Comparison of ENCODE assay signal across 16 cellular contexts in genomic region chr19:10784257-10784656, GRCh38. TPM values are rescaled to one million over a fixed set of nuclear protein-coding genes. Genes with fewer than 3 reads are reported as not detected.
DNase-seq lines count a peak whose midpoint lies in the region; ATAC-seq, FAIRE-seq and TF ChIP-seq lines count a peak whose summit lies in the region.
"Had no signal": no experiment of that assay in that cellular context is flagged by ENCODE, and none has a peak within 500 bp of the region (broad histone marks: within the 10 kb centered on the region; RNA-seq: fewer than 3 reads in every experiment).

No MANE protein-coding gene starts in this region.

- H3K4me1 Mint-ChIP-seq in activated B cell treated with CpG ODN at 0.5 μM for 24 hours (peaks cover 35% of the 10 kb centered on the region), endodermal cell (no peaks in the 10 kb centered on the region)
- H3K4me1 Mint-ChIP-seq: activated CD4-positive, alpha-beta T cell treated with anti-CD3 and anti-CD28 coated beads for 36 hours had no signal

- ATAC-seq in activated B cell treated with CpG ODN at 0.5 μM for 24 hours (ENCODE audit: low read depth) = peak; percentile 40
- peak; percentile 42 for ATAC-seq in lung (ENCODE audit: insufficient read depth, low FRiP score)
- ATAC-seq in HG03460 (IDR thresholded peaks at IDR 0.05; ENCODE audit: unreplicated experiment) = no peak
- ATAC-seq: activated CD4-positive, alpha-beta T cell treated with anti-CD3 and anti-CD28 coated beads for 36 hours had no signal

- H3K9me3 ChIP-seq in lung (ENCODE audit: control insufficient read depth in 2 of 2, insufficient read depth in 1 of 2, low read length in 1 of 2) (no peaks in the 10 kb centered on the region), small intestine (ENCODE audit: control insufficient read depth, low read depth) (no peaks in the 10 kb centered on the region), endodermal cell (ENCODE audit: control insufficient read depth, low read length) (no peaks in the 10 kb centered on the region)
- H3K9me3 ChIP-seq: pancreas, SJCRH30 had no signal

- intact Hi-C loops in activated B cell treated with CpG ODN at 0.5 μM for 24 hours (cut with micrococcal nuclease) = no loop called here

- peak overlapping the region in 1 of 2 donors; percentile 32 for H3K27ac ChIP-seq in lung (ENCODE audit: low read depth in 1 of 2, low read length in 1 of 2)
- peak overlapping the region in 1 of 2 donors; percentile 60 for H3K27ac ChIP-seq in small intestine (ENCODE audit: low read depth in 1 of 2, low read length in 1 of 2)
- no peak overlapping the region for H3K27ac ChIP-seq in endodermal cell (ENCODE audit: low read depth, low read length)
- H3K27ac ChIP-seq: SJCRH30 had no signal

- 24 to 62% methylated on average over 10 of the region's 10 CpGs for WGBS in lung, 2 donors
- WGBS in small intestine, 3 donors = 74 to 88% (median 76%) methylated on average over 10 of the region's 10 CpGs
- 94 to 97% methylated on average over 8 to 10 of the region's 10 CpGs for WGBS in endodermal cell (ENCODE audit: insufficient coverage in 1 of 2, insufficient read length in 1 of 2), 2 experiments

- no peak for FAIRE-seq in small intestine (lab: Jason Lieb, UNC)
- FAIRE-seq: pancreas had no signal

- H3K27me3 ChIP-seq in lung (ENCODE audit: control insufficient read depth, insufficient read depth) (no peaks in the 10 kb centered on the region), small intestine (ENCODE audit: control insufficient read depth in 2 of 2, insufficient read depth in 2 of 2, low read length in 2 of 2) (no peaks in the 10 kb centered on the region), endodermal cell (ENCODE audit: control insufficient read depth, insufficient read depth, low read length, poor library complexity, severe bottlenecking) (no peaks in the 10 kb centered on the region)
- H3K27me3 ChIP-seq: pancreas, SJCRH30 had no signal

- H3K36me3 ChIP-seq in lung (ENCODE audit: control insufficient read depth in 2 of 2, insufficient read depth in 2 of 2, low read length in 2 of 2) (peaks cover 5 to 54% of the 10 kb centered on the region in 2 donors), small intestine (ENCODE audit: control insufficient read depth in 2 of 2, insufficient read depth in 2 of 2, low read length in 2 of 2) (peaks cover 29 to 35% of the 10 kb centered on the region in 2 donors), endodermal cell (ENCODE audit: control insufficient read depth, insufficient read depth, low read length) (peaks cover 57% of the 10 kb centered on the region)

- POLR2A ChIA-PET in activated B cell treated with CpG ODN at 0.5 μM for 24 hours (lab: Charles Lee) = interaction anchor here (0.9 to 1.3 kb wide), 3 partner anchors 16 to 66 kb away, joined by 3 to 6 read pairs (median 3); partner anchors contain the start of gene DNM2

- H3K9ac ChIP-seq in endodermal cell (ENCODE audit: extremely low read depth, low read length, poor library complexity, severe bottlenecking) = no peak overlapping the region

- CTCF ChIA-PET in activated B cell treated with CpG ODN at 0.5 μM for 24 hours (lab: Charles Lee) = no interaction called here

- no peak for TF ChIP-seq CTCF in activated B cell treated with CpG ODN at 0.5 μM for 24 hours (IDR thresholded peaks at IDR 0.05)
- no peak for TF ChIP-seq CTCF in lung (IDR thresholded peaks at IDR 0.05; ENCODE audit: control extremely low read depth, extremely low read depth)
- TF ChIP-seq CTCF in endodermal cell (conservative IDR thresholded peaks at IDR 0.05) = no peak

- no peak overlapping the region for H3K4me3 ChIP-seq in lung
- H3K4me3 ChIP-seq in small intestine (ENCODE audit: low read depth in 1 of 2, low read length in 2 of 2) = no peak overlapping the region
- H3K4me3 ChIP-seq in endodermal cell (ENCODE audit: low read length) = no peak overlapping the region
- H3K4me3 ChIP-seq: pancreas, SJCRH30 had no signal

- H3K27ac Mint-ChIP-seq in activated B cell treated with CpG ODN at 0.5 μM for 24 hours (peak overlapping the region; percentile 80), endodermal cell (no peak overlapping the region)
- H3K27ac Mint-ChIP-seq: activated CD4-positive, alpha-beta T cell treated with anti-CD3 and anti-CD28 coated beads for 36 hours had no signal

- DNase-seq in AML-193 (lab: John Stamatoyannopoulos, UW) (peak; percentile 45 to 58), KG1 (lab: John Stamatoyannopoulos, UW) (peak; percentile 10), activated B cell treated with CpG ODN at 0.5 μM for 24 hours (no peak), lung (ENCODE audit: low spot score) (peak; percentile 41), small intestine (no peak), endodermal cell (no peak)
- no peak for DNase-seq in activated CD4-positive, alpha-beta T cell treated with anti-CD3 and anti-CD28 coated beads, Interleukin-2, amount 50 U/mL, for 48 hours
- DNase-seq: activated CD4-positive, alpha-beta T cell treated with anti-CD3 and anti-CD28 coated beads for 36 hours; activated effector memory CD4-positive, alpha-beta T cell treated with Interleukin-2 at 50 U/mL for 16 hours; GOT3; NCI-H146; NCI-H526 treated with DMSO at 0.1 percent for 48 hours; SJCRH30; stimulated activated CD4-positive, alpha-beta T cell treated with anti-CD3 and anti-CD28 coated beads, Interleukin-2, amount 100 ng/mL, for 24 hours had no signal

- no peak overlapping the region for H3K4me3 Mint-ChIP-seq in activated B cell treated with CpG ODN at 0.5 μM for 24 hours
- H3K4me3 Mint-ChIP-seq in endodermal cell = no peak overlapping the region
- H3K4me3 Mint-ChIP-seq: activated CD4-positive, alpha-beta T cell treated with anti-CD3 and anti-CD28 coated beads for 36 hours had no signal

- no peaks in the 10 kb centered on the region for H3K9me3 Mint-ChIP-seq in activated B cell treated with CpG ODN at 0.5 μM for 24 hours
- no peaks in the 10 kb centered on the region for H3K9me3 Mint-ChIP-seq in endodermal cell

- H3K4me1 ChIP-seq in lung (ENCODE audit: control insufficient read depth in 2 of 2, insufficient read depth in 2 of 2, low read length in 2 of 2) (no peaks in the 10 kb centered on the region), small intestine (ENCODE audit: control insufficient read depth in 2 of 2, insufficient read depth in 1 of 2, low read depth in 1 of 2, low read length in 1 of 2) (no peaks in the 10 kb centered on the region), endodermal cell (ENCODE audit: control insufficient read depth, insufficient read depth, low read length) (no peaks in the 10 kb centered on the region)
- H3K4me1 ChIP-seq: pancreas, SJCRH30 had no signal

- peaks cover 84% of the 10 kb centered on the region for H3K36me3 Mint-ChIP-seq in activated B cell treated with CpG ODN at 0.5 μM for 24 hours (ENCODE audit: low read depth)
- H3K36me3 Mint-ChIP-seq in endodermal cell (ENCODE audit: low read depth) = peaks cover 73% of the 10 kb centered on the region

- no peaks in the 10 kb centered on the region for H3K27me3 Mint-ChIP-seq in activated B cell treated with CpG ODN at 0.5 μM for 24 hours
- H3K27me3 Mint-ChIP-seq in endodermal cell (ENCODE audit: insufficient read depth) = no peaks in the 10 kb centered on the region
- H3K27me3 Mint-ChIP-seq: activated CD4-positive, alpha-beta T cell treated with anti-CD3 and anti-CD28 coated beads for 36 hours had no signal

RNA-seq across cellular contexts. Expression of gene TMED1, which starts 51.8 kb away (rescaled TPM):
- total RNA-seq in activated B cell treated with CpG ODN at 0.5 μM for 24 hours (11.9 and 15.7 TPM in 2 replicates), lung (10 to 100 TPM; 30.6 to 37.2 TPM), endodermal cell (10 to 100 TPM; 19.7 to 34.5 TPM)
- polyA plus RNA-seq in lung (10 to 100 TPM; 25.8 to 49.8 TPM), small intestine (10 to 100 TPM; 21.0 to 29.0 (median 22.2) TPM)
- 33.2 TPM for polyA plus RNA-seq in endodermal cell (2013, experiment 1 of 2)
- polyA plus RNA-seq in endodermal cell (2013, experiment 2 of 2) = 32.3 TPM

Comparison
In these comparisons a context has a peak if more than half of its experiments do, and no peak if none do; other contexts are left out.
1. DNase-seq: peak in AML-193 (2 of 2), KG1 (single experiment) and lung (single experiment); none in activated B cell treated with CpG ODN at 0.5 μM for 24 hours (single experiment), small intestine (single experiment), endodermal cell (single experiment) and activated CD4-positive, alpha-beta T cell treated with anti-CD3 and anti-CD28 coated beads, Interleukin-2, amount 50 U/mL, for 48 hours (0 of 2).